Comparison of ENCODE assay signal across 16 cellular contexts in the genomic region with DNA sequence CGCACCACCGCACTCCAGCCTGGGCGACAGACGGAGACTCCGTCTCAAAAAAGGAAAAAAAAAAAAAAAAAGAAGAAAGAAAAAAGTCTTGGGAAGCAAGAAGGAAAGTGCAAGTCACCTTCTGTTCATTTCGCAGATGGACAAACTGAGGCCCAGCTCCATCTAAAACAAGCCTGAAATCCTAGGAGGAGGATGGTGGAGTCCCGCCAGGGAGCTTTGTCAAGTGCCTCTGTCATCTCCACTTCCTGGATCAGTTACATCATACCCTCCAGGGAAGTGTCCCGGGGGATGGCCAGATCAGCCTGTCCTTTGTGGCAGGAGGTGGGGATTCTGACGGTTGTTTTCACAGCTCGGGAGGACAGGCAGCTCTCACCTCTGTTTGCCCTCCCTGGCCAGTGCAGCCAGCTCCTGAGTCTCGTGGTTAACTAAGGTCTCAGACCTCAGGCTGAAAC. TPM values are rescaled to one million over a fixed set of nuclear protein-coding genes. Genes with fewer than 3 reads are reported as not detected.
A peak's percentile ranks its signal among the peaks of the same experiment; 100 is the strongest.
DNase-seq lines count a peak whose midpoint lies in the region; ATAC-seq and FAIRE-seq lines count a peak whose summit lies in the region.
"Had no signal": no experiment of that assay in that cellular context is flagged by ENCODE, and none has a peak within 500 bp of the region (broad histone marks: within the 10 kb centered on the region; RNA-seq: fewer than 3 reads in every experiment).

No MANE protein-coding gene starts in this region.

- FAIRE-seq in RCC 7860 (lab: Jason Lieb, UNC) = no peak
- FAIRE-seq: bronchial epithelial cell had no signal

- intact Hi-C loops in left ventricle myocardium superior (cut with micrococcal nuclease) = no loop called here

- DNase-seq in A172 (ENCODE audit: low spot score) (peak; percentile 71), DMS53 (lab: John Stamatoyannopoulos, UW) (peak; percentile 92), RCC 7860 (ENCODE audit: low spot score) (peak; percentile 32), left ventricle myocardium superior (no peak)
- DNase-seq in stimulated activated naive CD4-positive, alpha-beta T cell (lab: John Stamatoyannopoulos, UW) = no peak
- DNase-seq: activated effector memory CD4-positive, alpha-beta T cell treated with Interleukin-2 at 50 U/mL for 16 hours; islet precursor cell; NCI-H446 treated with DMSO at 0.1 percent for 48 hours; nephron progenitor cell; stimulated activated CD8-positive, alpha-beta memory T cell treated with anti-CD3 and anti-CD28 coated beads, Interleukin-4, amount 100 ng/mL, for 48 hours had no signal

- ATAC-seq in left ventricle myocardium superior (peak; percentile 55), GM21825 (IDR thresholded peaks at IDR 0.05; ENCODE audit: unreplicated experiment) (no peak), HG03175 (IDR thresholded peaks at IDR 0.05; ENCODE audit: unreplicated experiment) (no peak), GM19324 (IDR thresholded peaks at IDR 0.05; ENCODE audit: low FRiP score, unreplicated experiment) (no peak)
- ATAC-seq: GM23338 had no signal

RNA-seq across cellular contexts. Expression of a gene that starts 8.7 kb away (rescaled TPM):
- 12.9 and 13.6 TPM in 2 replicates for total RNA-seq in A172 (2014; rRNA removed; shearing (Covaris generic))
- 7.6 TPM for total RNA-seq in left ventricle myocardium superior
- total RNA-seq: GM23338, vagina had no signal

RNA-seq across cellular contexts. Expression of a gene that starts 9.8 kb away (rescaled TPM):
- total RNA-seq in A172 (2014; rRNA removed; shearing (Covaris generic)) = not detected in 2 replicates
- total RNA-seq in left ventricle myocardium superior = not detected
- total RNA-seq: bronchial epithelial cell, GM23338, vagina had no signal

RNA-seq across cellular contexts. Expression of a gene that starts 55.1 kb away (rescaled TPM):
- 10.1 and 15.5 TPM in 2 replicates for total RNA-seq in A172 (2014; rRNA removed; shearing (Covaris generic))
- total RNA-seq in left ventricle myocardium superior = 34.4 TPM

RNA-seq across cellular contexts. Expression of a gene that starts 58.2 kb away (rescaled TPM):
- not detected in 2 replicates for total RNA-seq in A172 (2014; rRNA removed; shearing (Covaris generic))
- not detected for total RNA-seq in left ventricle myocardium superior
- total RNA-seq: GM23338, vagina had no signal

Comparison
In these comparisons a context has a peak if more than half of its experiments do, and no peak if none do; other contexts are left out.
1. DNase-seq: peak in A172 (single experiment), DMS53 (single experiment) and RCC 7860 (single experiment); none in left ventricle myocardium superior (single experiment) and stimulated activated naive CD4-positive, alpha-beta T cell (0 of 6).